In genomic region chr16:67872631-67873434, GRCh38 we compare ENCODE assay signal across 1 cellular context.
TF ChIP-seq lines count a peak whose summit lies in the region.

Gene EDC4 (plus strand): TSS chr16:67873052. CDS start chr16:67873262, 210 bp downstream.

TF ChIP-seq in HEK293, 187 proteins besides CTCF, POLR2A, EP300 and RAD21 (continued from another document and continues in another):
- peak; percentile 84 for TF ChIP-seq SP7 (tag by site-specific recombination; IDR thresholded peaks at IDR 0.05)
- TF ChIP-seq ZNF350 (tag by site-specific recombination; IDR thresholded peaks at IDR 0.05), result no peak
- TF ChIP-seq ZNF777 (tag by site-specific recombination; IDR thresholded peaks at IDR 0.05; ENCODE audit: borderline replicate concordance), result no peak
- TF ChIP-seq PBX3 (CRISPR knock-in tag; IDR thresholded peaks at IDR 0.05), result peak; percentile 58; the same call in 1 of the 2 replicates
- peak; percentile 74 for TF ChIP-seq ZIC2 (tag by site-specific recombination; IDR thresholded peaks at IDR 0.05)
- TF ChIP-seq ZNF202 (tag by site-specific recombination; IDR thresholded peaks at IDR 0.05; ENCODE audit: borderline replicate concordance), result no peak
- TF ChIP-seq ZNF140 (tag by site-specific recombination; IDR thresholded peaks at IDR 0.05), result no peak
- no peak for TF ChIP-seq ZNF175 (tag by site-specific recombination; IDR thresholded peaks at IDR 0.05)
- TF ChIP-seq ZNF121 (tag by site-specific recombination; IDR thresholded peaks at IDR 0.05), result no peak
- peak; percentile 55; the same call in 1 of the 2 replicates for TF ChIP-seq GFI1B (tag by site-specific recombination; IDR thresholded peaks at IDR 0.05)
- TF ChIP-seq ZNF529 (tag by site-specific recombination; IDR thresholded peaks at IDR 0.05; ENCODE audit: insufficient replicate concordance), result no peak
- TF ChIP-seq ZNF426 (tag by site-specific recombination; IDR thresholded peaks at IDR 0.05), result no peak
- TF ChIP-seq ZNF610 (tag by site-specific recombination; IDR thresholded peaks at IDR 0.05; ENCODE audit: borderline replicate concordance), result no peak
- no peak for TF ChIP-seq ZNF292 (tag by site-specific recombination; IDR thresholded peaks at IDR 0.05; ENCODE audit: borderline replicate concordance, low read depth)
- no peak for TF ChIP-seq ZNF837 (tag by site-specific recombination; IDR thresholded peaks at IDR 0.05)
- TF ChIP-seq EGR2 (tag by site-specific recombination; IDR thresholded peaks at IDR 0.05; ENCODE audit: low read depth), result peak; percentile 96
- no peak for TF ChIP-seq ZNF280C (tag by site-specific recombination; IDR thresholded peaks at IDR 0.05)
- TF ChIP-seq ZSCAN23 (tag by site-specific recombination; IDR thresholded peaks at IDR 0.05), result 0 out of 2 replicates have a peak, but pooled peaks have one; percentile 53
- TF ChIP-seq ZNF341 (tag by site-specific recombination; IDR thresholded peaks at IDR 0.05; ENCODE audit: low read depth), result no peak
- TF ChIP-seq SALL2 (tag by site-specific recombination; IDR thresholded peaks at IDR 0.05; ENCODE audit: borderline replicate concordance), result no peak
- TF ChIP-seq ZNF660 (tag by site-specific recombination; IDR thresholded peaks at IDR 0.05), result peak; percentile 98
- TF ChIP-seq ZNF664 (tag by site-specific recombination; IDR thresholded peaks at IDR 0.05), result no peak
- no peak for TF ChIP-seq ZNF704 (tag by site-specific recombination; IDR thresholded peaks at IDR 0.05)
- TF ChIP-seq SETDB1 (IDR thresholded peaks at IDR 0.05; ENCODE audit: insufficient read length, low read length), result no peak
- no peak for TF ChIP-seq ZNF488 (tag by site-specific recombination; IDR thresholded peaks at IDR 0.05)
- peak; percentile 51; the same call in 1 of the 2 replicates for TF ChIP-seq ZNF518A (tag by site-specific recombination; conservative IDR thresholded peaks at IDR 0.05; ENCODE audit: low read depth)
- TF ChIP-seq GLIS2 (tag by site-specific recombination; IDR thresholded peaks at IDR 0.05), result peak; percentile 90
- no peak for TF ChIP-seq ZNF404 (tag by site-specific recombination; IDR thresholded peaks at IDR 0.05)
- TF ChIP-seq ZNF555 (tag by site-specific recombination; conservative IDR thresholded peaks at IDR 0.05), result no peak
- no peak for TF ChIP-seq ZNF658 (tag by site-specific recombination; IDR thresholded peaks at IDR 0.05)
- TF ChIP-seq ZFHX2 (tag by site-specific recombination; conservative IDR thresholded peaks at IDR 0.05), result peak; percentile 98
- peak; percentile 29; the same call in 1 of the 2 replicates for TF ChIP-seq ZSCAN18 (tag by site-specific recombination; IDR thresholded peaks at IDR 0.05)
- TF ChIP-seq ZBTB48 (tag by site-specific recombination; IDR thresholded peaks at IDR 0.05), result no peak
- peak; percentile 90 for TF ChIP-seq ZNF335 (tag by site-specific recombination; conservative IDR thresholded peaks at IDR 0.05)
- 0 out of 2 replicates have a peak, but pooled peaks have one; percentile 81 for TF ChIP-seq ZBTB7A (tag by site-specific recombination; IDR thresholded peaks at IDR 0.05; ENCODE audit: low read depth)
- TF ChIP-seq ZNF366 (tag by site-specific recombination; conservative IDR thresholded peaks at IDR 0.05), result no peak
- TF ChIP-seq ZBTB6 (tag by site-specific recombination; IDR thresholded peaks at IDR 0.05), result peak; percentile 61; the same call in 1 of the 2 replicates
- TF ChIP-seq ZNF311 (tag by site-specific recombination; IDR thresholded peaks at IDR 0.05; ENCODE audit: borderline replicate concordance), result no peak
- TF ChIP-seq ZNF133 (tag by site-specific recombination; IDR thresholded peaks at IDR 0.05), result no peak
- no peak for TF ChIP-seq SCRT1 (tag by site-specific recombination; IDR thresholded peaks at IDR 0.05; ENCODE audit: borderline replicate concordance)
- no peak for TF ChIP-seq ZFP3 (tag by site-specific recombination; IDR thresholded peaks at IDR 0.05; ENCODE audit: low read depth)
- TF ChIP-seq FEZF1 (tag by site-specific recombination; IDR thresholded peaks at IDR 0.05), result no peak
- TF ChIP-seq ZNF416 (tag by site-specific recombination; IDR thresholded peaks at IDR 0.05), result no peak
- TF ChIP-seq YY2 (tag by site-specific recombination; IDR thresholded peaks at IDR 0.05), result 0 out of 2 replicates have a peak, but pooled peaks have one; percentile 52
- TF ChIP-seq ZNF639 (tag by site-specific recombination; IDR thresholded peaks at IDR 0.05), result peak; percentile 77
- no peak for TF ChIP-seq ZNF155 (tag by site-specific recombination; IDR thresholded peaks at IDR 0.05)
- TF ChIP-seq ZNF560 (tag by site-specific recombination; IDR thresholded peaks at IDR 0.05; ENCODE audit: borderline replicate concordance), result no peak
- TF ChIP-seq ZNF398 (tag by site-specific recombination; IDR thresholded peaks at IDR 0.05), result peak; percentile 64
